In genomic region chr1:161738627-161739287, GRCh38 we compare ENCODE assay signal across 8 cellular contexts. TPM values are rescaled to one million over a fixed set of nuclear protein-coding genes. Genes with fewer than 3 reads are reported as not detected.
A peak's percentile ranks its signal among the peaks of the same experiment; 100 is the strongest.
DNase-seq lines count a peak whose midpoint lies in the region; ATAC-seq, FAIRE-seq and TF ChIP-seq lines count a peak whose summit lies in the region.

No MANE protein-coding gene starts in this region.

- no peak for FAIRE-seq in kidney (lab: Jason Lieb, UNC)

- in situ Hi-C loops in astrocyte of the spinal cord (cut with HindIII; ENCODE audit: low sequenced_read_pairs): loop anchor here (25.0 kb wide), 1 partner anchor 101 kb away; the partner anchor contains the start of gene FCGR3B

- no peak overlapping the region for H3K9ac ChIP-seq in kidney (ENCODE audit: low read length in 2 of 2)

- ATAC-seq in GM21825 (IDR thresholded peaks at IDR 0.05; ENCODE audit: unreplicated experiment): peak; percentile 62
- peak; percentile 85 for ATAC-seq in SK-N-SH treated with all-trans-retinoic acid at 6 μM for 48 hours

- H3K36me3 ChIP-seq in kidney (ENCODE audit: control insufficient read depth in 1 of 2, insufficient read depth in 2 of 2, low read length in 2 of 2): no peaks in the 10 kb centered on the region

- no peaks in the 10 kb centered on the region for H3K9me3 ChIP-seq in kidney (ENCODE audit: control insufficient read depth in 1 of 2, low read length in 2 of 2)

- TF ChIP-seq CTCF in GM12872 (IDR thresholded peaks at IDR 0.05; ENCODE audit: insufficient read depth, low read depth, low read length): peak; percentile 64; the same call in 2 of the 3 replicates
- peak; percentile 58 for TF ChIP-seq CTCF in astrocyte of the spinal cord (IDR thresholded peaks at IDR 0.05; ENCODE audit: low read depth, low read length)
- TF ChIP-seq CTCF in kidney (IDR thresholded peaks at IDR 0.05; ENCODE audit: borderline replicate concordance, extremely low read depth, insufficient read depth): peak; percentile 42

- peak; percentile 72 for DNase-seq in KG1 (lab: John Stamatoyannopoulos, UW)
- DNase-seq in astrocyte of the spinal cord (ENCODE audit: low read depth, low spot score): peak; percentile 68
- peak; percentile 72 for DNase-seq in kidney
- peak; percentile 38 for DNase-seq in stimulated activated naive CD4-positive, alpha-beta T cell treated with Interleukin-2 at 50 U/mL for 16 hours (lab: John Stamatoyannopoulos, UW)
- DNase-seq in D341Med (ENCODE audit: low spot score): no peak

- H3K27ac ChIP-seq in kidney (ENCODE audit: low read depth in 2 of 2, low read length in 2 of 2): peak overlapping the region in 1 of 2 donors; percentile 24

- intact Hi-C loops in kidney (cut with DNase I): no loop called here

- H3K4me3 ChIP-seq in astrocyte of the spinal cord (ENCODE audit: low read depth, low read length): no peak overlapping the region
- no peak overlapping the region for H3K4me3 ChIP-seq in kidney (ENCODE audit: low read length in 2 of 2)

- H3K4me1 ChIP-seq in kidney (ENCODE audit: control insufficient read depth in 1 of 2, insufficient read depth in 1 of 2, low read depth in 1 of 2, low read length in 2 of 2): peaks cover 0 to 10% of the 10 kb centered on the region in 2 donors

TF ChIP-seq in SK-N-SH treated with all-trans-retinoic acid at 6 μM for 48 hours, 23 proteins besides CTCF, POLR2A, EP300 and RAD21:
- TF ChIP-seq ZNF565 (CRISPR knock-in tag; conservative IDR thresholded peaks at IDR 0.05; ENCODE audit: low read depth): no peak
- TF ChIP-seq BACH2 (CRISPR knock-in tag; IDR thresholded peaks at IDR 0.05; ENCODE audit: borderline replicate concordance): no peak

RNA-seq across cellular contexts. Expression of gene DUSP12, which starts 10.8 kb away (rescaled TPM):
- 21.3 TPM for total RNA-seq in kidney
- polyA plus RNA-seq in kidney (ENCODE audit: insufficient read depth, low read depth, low replicate concordance): 17.9 TPM

RNA-seq across cellular contexts. Expression of gene FCRLB, which starts 17.4 kb away (rescaled TPM):
- 2.3 TPM for total RNA-seq in kidney
- 2.8 TPM for polyA plus RNA-seq in kidney (ENCODE audit: insufficient read depth, low read depth, low replicate concordance)

RNA-seq across cellular contexts. Expression of gene ATF6, which starts 27.4 kb away (rescaled TPM):
- 35.6 TPM for total RNA-seq in kidney
- polyA plus RNA-seq in kidney (ENCODE audit: insufficient read depth, low read depth, low replicate concordance): 11.5 TPM

RNA-seq across cellular contexts. Expression of gene FCRLA, which starts 31.7 kb away (rescaled TPM):
- 1.7 TPM for total RNA-seq in kidney
- polyA plus RNA-seq in kidney (ENCODE audit: insufficient read depth, low read depth, low replicate concordance): not detected
